11 cellular contexts compared by ENCODE assay signal in the genomic region with DNA sequence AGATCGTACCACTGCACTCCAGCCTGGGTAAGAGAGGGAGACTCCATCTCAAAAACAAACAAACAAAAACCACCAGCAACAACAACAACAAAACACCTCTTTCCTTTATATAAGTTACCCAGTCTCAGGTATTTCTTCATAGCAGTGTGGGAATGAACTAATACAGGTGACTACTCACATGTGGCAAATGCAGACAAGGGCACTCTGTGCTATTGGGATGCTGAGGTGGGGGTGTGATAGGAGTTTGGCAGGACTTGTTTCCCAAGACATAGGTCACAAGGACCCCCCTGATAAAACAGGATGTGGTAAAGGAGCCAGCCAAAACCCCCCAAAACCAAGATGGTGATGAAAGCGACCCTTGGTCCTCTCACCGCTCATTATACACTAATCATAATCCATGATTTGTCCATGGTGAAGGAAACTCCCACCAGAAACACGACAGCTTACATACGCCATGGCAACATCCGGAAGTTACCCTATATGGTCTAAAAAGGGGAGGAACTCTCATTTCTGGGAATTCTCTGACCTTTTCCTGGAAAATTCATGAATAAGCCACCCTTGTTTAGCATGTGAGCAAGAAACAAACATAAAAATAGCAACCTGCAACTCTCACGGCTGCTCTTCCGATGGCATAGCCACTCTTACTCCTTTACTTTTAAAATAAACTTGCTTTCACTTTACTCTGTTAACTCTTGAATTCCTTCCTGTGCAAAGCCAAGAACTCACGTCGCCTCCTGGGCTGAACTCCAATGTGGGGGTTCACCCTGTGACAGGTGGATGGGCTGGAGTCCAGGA. TPM values are rescaled to one million over a fixed set of nuclear protein-coding genes. Genes with fewer than 3 reads are reported as not detected.
A peak's percentile ranks its signal among the peaks of the same experiment; 100 is the strongest.
DNase-seq lines count a peak whose midpoint lies in the region; ATAC-seq, FAIRE-seq and TF ChIP-seq lines count a peak whose summit lies in the region.
"Had no signal": no experiment of that assay in that cellular context is flagged by ENCODE, and none has a peak within 500 bp of the region (broad histone marks: within the 10 kb centered on the region; RNA-seq: fewer than 3 reads in every experiment).

No MANE protein-coding gene starts in this region.

- FAIRE-seq in bronchial epithelial cell (lab: Jason Lieb, UNC) (no peak), HepG2 (lab: Jason Lieb, UNC) (no peak)
- FAIRE-seq: A204.1 had no signal

- no peak overlapping the region for H3K4me3 ChIP-seq in bronchial epithelial cell (ENCODE audit: low read depth, low read length)
- H3K4me3 ChIP-seq in HepG2 (replicated peaks in 1 of 3; ENCODE audit: insufficient read depth in 1 of 3, low read depth in 2 of 3, low read length in 3 of 3), result 0 out of 6 replicates have a peak overlapping the region, but pooled peaks of 1 of the 3 experiments have one; percentile 6
- peak overlapping the region; percentile 65 for H3K4me3 ChIP-seq in thoracic aorta

- POLR2A ChIA-PET in HepG2 (lab: Yijun Ruan, JAX), result no interaction called here

- in situ Hi-C loops in HepG2 (cut with HindIII; ENCODE audit: extremely low pct_ligation_motif_present, low pct_unique_long_range_greater_than_20kb), result no loop called here

- H3K9ac ChIP-seq in HepG2 (ENCODE audit: insufficient read depth, low read depth, low read length), result no peak overlapping the region

- ATAC-seq in HepG2, result no peak
- ATAC-seq in thoracic aorta (ENCODE audit: insufficient number of reproducible peaks, low FRiP score, low read depth), result peak; percentile 78
- no peak for ATAC-seq in GM18861 (IDR thresholded peaks at IDR 0.05; ENCODE audit: unreplicated experiment)
- ATAC-seq: HCT116 had no signal

- H3K4me2 ChIP-seq in HepG2 (ENCODE audit: low read depth, low read length), result peak overlapping the region; percentile 30; the same call in 1 of the 2 replicates

- peak; percentile 81 for DNase-seq in activated CD4-positive, alpha-beta T cell treated with anti-CD3 and anti-CD28 coated beads, Interleukin-2, amount 10 ng/mL, durations not matched to agents 24 days and 14 days
- no peak for DNase-seq in activated CD4-positive, alpha-beta T cell treated with anti-CD3 and anti-CD28 coated beads, Interleukin-2, amount 50 U/mL, for 1 hour
- DNase-seq in bronchial epithelial cell (ENCODE audit: low read depth), result peak; percentile 28
- no peak for DNase-seq in HepG2 (ENCODE audit: low spot score)
- DNase-seq in thoracic aorta (ENCODE audit: low spot score), result no peak
- no peak for DNase-seq in activated gamma-delta T cell (lab: John Stamatoyannopoulos, UW)
- DNase-seq in GM10266 (ENCODE audit: extremely low spot score), result no peak
- DNase-seq: NCI-H345 had no signal

- no peak for TF ChIP-seq POLR2A in HepG2 (IDR thresholded peaks at IDR 0.05; ENCODE audit: insufficient read depth in 1 of 2, low read depth in 2 of 2, low read length in 2 of 2)

- 28% methylated on average over 10 of the region's 10 CpGs for WGBS in HepG2 (ENCODE audit: low lambda C conversion rate)

- peaks cover 18% of the 10 kb centered on the region for H3K4me1 Mint-ChIP-seq in activated CD4-positive, alpha-beta T cell treated with anti-CD3 and anti-CD28 coated beads, Interleukin-2, amount 10 ng/mL, durations not matched to agents 24 days and 14 days

- H3K9me3 ChIP-seq in HepG2 (ENCODE audit: low read length) (no peaks in the 10 kb centered on the region; the same call in 1 of the 2 replicates), thoracic aorta (no peaks in the 10 kb centered on the region)

- H3K4me1 ChIP-seq in HepG2 (ENCODE audit: insufficient read depth, low read length), result peaks cover 29% of the 10 kb centered on the region
- peaks cover 24 to 44% of the 10 kb centered on the region in 2 donors for H3K4me1 ChIP-seq in thoracic aorta (ENCODE audit: control insufficient read depth in 1 of 2, low read depth in 2 of 2)

- no peak for TF ChIP-seq EP300 in HepG2 (IDR thresholded peaks at IDR 0.05; ENCODE audit: low read depth in 2 of 2, low read length in 2 of 2)
- TF ChIP-seq EP300 in HepG2 (CRISPR knock-in tag; IDR thresholded peaks at IDR 0.05; ENCODE audit: borderline replicate concordance), result no peak

- H3K36me3 Mint-ChIP-seq in activated CD4-positive, alpha-beta T cell treated with anti-CD3 and anti-CD28 coated beads, Interleukin-2, amount 10 ng/mL, durations not matched to agents 24 days and 14 days (ENCODE audit: low read depth), result no peaks in the 10 kb centered on the region

- no peaks in the 10 kb centered on the region for H4K20me1 ChIP-seq in HepG2 (ENCODE audit: insufficient read depth, low read length)

- intact Hi-C loops in activated CD4-positive, alpha-beta T cell treated with anti-CD3 and anti-CD28 coated beads, Interleukin-2, amount 10 ng/mL, durations not matched to agents 24 days and 14 days (cut with micrococcal nuclease), result loop anchor here (5.0 kb wide), 3 partner anchors 158 to 358 kb away; no protein-coding TSS in a partner anchor
- intact Hi-C loops in HepG2 (cut with micrococcal nuclease; ENCODE audit: unreplicated experiment), result loop anchor here (5.0 kb wide), 1 partner anchor 158 kb away; no protein-coding TSS in a partner anchor

- CTCF ChIA-PET in HepG2 (lab: Yijun Ruan, JAX; ENCODE audit: low intra/inter-chr PET ratio, low total read pairs), result no interaction called here

- peaks cover 9% of the 10 kb centered on the region for H3K27me3 Mint-ChIP-seq in activated CD4-positive, alpha-beta T cell treated with anti-CD3 and anti-CD28 coated beads, Interleukin-2, amount 10 ng/mL, durations not matched to agents 24 days and 14 days

- TF ChIP-seq RAD21 in HepG2 (CRISPR knock-in tag; IDR thresholded peaks at IDR 0.05), result no peak

- H2AFZ ChIP-seq in HepG2 (ENCODE audit: low read length), result no peak overlapping the region

- H3K36me3 ChIP-seq in bronchial epithelial cell (ENCODE audit: control insufficient read depth, insufficient read depth, low read length) (no peaks in the 10 kb centered on the region), HepG2 (replicated peaks in 1 of 2; ENCODE audit: control insufficient read depth in 1 of 2, insufficient read depth in 2 of 2, low read length in 2 of 2) (no peaks in the 10 kb centered on the region), thoracic aorta (no peaks in the 10 kb centered on the region)

- peak overlapping the region; percentile 83 for H3K27ac Mint-ChIP-seq in activated CD4-positive, alpha-beta T cell treated with anti-CD3 and anti-CD28 coated beads, Interleukin-2, amount 10 ng/mL, durations not matched to agents 24 days and 14 days

- H3K27me3 ChIP-seq in bronchial epithelial cell (ENCODE audit: control insufficient read depth, insufficient read depth, low read length), result no peaks in the 10 kb centered on the region
- H3K27me3 ChIP-seq in HepG2 (ENCODE audit: control insufficient read depth in 1 of 2, insufficient read depth in 2 of 2, low read length in 2 of 2), result peaks cover 0 to 6% of the 10 kb centered on the region in 2 experiments; a peak in 2 of 5 replicates
- H3K27me3 ChIP-seq in thoracic aorta (replicated peaks; ENCODE audit: insufficient read depth), result no peaks in the 10 kb centered on the region

- no TSS peak for BruUV-seq in HepG2 (replicated peaks; lab: Mats Ljungman, UMichigan)

- peak overlapping the region; percentile 85 for H3K4me3 Mint-ChIP-seq in activated CD4-positive, alpha-beta T cell treated with anti-CD3 and anti-CD28 coated beads, Interleukin-2, amount 10 ng/mL, durations not matched to agents 24 days and 14 days

- TF ChIP-seq CTCF in bronchial epithelial cell (IDR thresholded peaks at IDR 0.05; ENCODE audit: insufficient read depth, low read length, severe bottlenecking), result no peak
- no peak for TF ChIP-seq CTCF in HepG2 (CRISPR knock-in tag; IDR thresholded peaks at IDR 0.05)
- TF ChIP-seq CTCF in thoracic aorta (IDR thresholded peaks at IDR 0.05), result no peak
- TF ChIP-seq CTCF in GM10266 (IDR thresholded peaks at IDR 0.05; ENCODE audit: control insufficient read depth, insufficient read depth, low read depth, missing control alignments), result no peak

- no peak overlapping the region for H3K27ac ChIP-seq in HepG2 (ENCODE audit: extremely low read length, insufficient read depth, low read length)
- peak overlapping the region; percentile 91 to 95 for H3K27ac ChIP-seq in thoracic aorta

- no peaks in the 10 kb centered on the region for H3K9me3 Mint-ChIP-seq in activated CD4-positive, alpha-beta T cell treated with anti-CD3 and anti-CD28 coated beads, Interleukin-2, amount 10 ng/mL, durations not matched to agents 24 days and 14 days

- H3K79me2 ChIP-seq in HepG2 (ENCODE audit: insufficient read depth, low read length), result no peaks in the 10 kb centered on the region

RNA-seq across cellular contexts. Expression of a gene that starts 18.8 kb away (rescaled TPM):
- total RNA-seq in activated CD4-positive, alpha-beta T cell treated with anti-CD3 and anti-CD28 coated beads, Interleukin-2, amount 10 ng/mL, durations not matched to agents 24 days and 14 days, result 95.0 and 102 TPM in 2 replicates
- total RNA-seq in bronchial epithelial cell, result 3.4 and 5.8 TPM in 2 replicates
- 37.3 and 38.1 TPM in 2 replicates for total RNA-seq in HepG2 (2016; rRNA removed; fragmentation: Illumina TruSeq; extraction: Trizol)
- total RNA-seq in HepG2 (2016; cell fraction: cytosol; rRNA removed; fragmentation: Illumina TruSeq; extraction: Trizol; ENCODE audit: low read depth), result 3.3 and 3.7 TPM in 2 replicates
- total RNA-seq in HepG2 (2016; cell fraction: insoluble cytoplasmic fraction; rRNA removed; fragmentation: Illumina TruSeq; extraction: Trizol), result 27.3 and 37.0 TPM in 2 replicates
- total RNA-seq in HepG2 (2016; cell fraction: membrane; rRNA removed; fragmentation: Illumina TruSeq; extraction: Trizol), result 14.0 and 15.7 TPM in 2 replicates
- 36.6 and 40.2 TPM in 2 replicates for total RNA-seq in HepG2 (2016; cell fraction: nucleus; rRNA removed; fragmentation: Illumina TruSeq; extraction: Trizol)
- polyA plus RNA-seq in HepG2 (2011; rRNA removed), result 10.4 and 14.1 TPM in 2 replicates
- polyA plus RNA-seq in HepG2 (2011; cell fraction: cytosol; rRNA removed), result 5.0 and 8.4 TPM in 2 replicates
- polyA plus RNA-seq in HepG2 (2011; cell fraction: nucleus; rRNA removed), result 42.9 and 73.5 TPM in 2 replicates
- 8.6 and 15.4 TPM in 2 replicates for polyA plus RNA-seq in HepG2 (2012)
- 1.1 and 1.2 TPM in 2 replicates for polyA plus RNA-seq in HepG2 (2016; cell fraction: cytosol; fragmentation: Illumina TruSeq; extraction: Trizol; ENCODE audit: low read depth)
- polyA plus RNA-seq in HepG2 (2016; cell fraction: insoluble cytoplasmic fraction; fragmentation: Illumina TruSeq; extraction: Trizol; ENCODE audit: low read depth), result 17.0 and 26.2 TPM in 2 replicates
- 2.3 and 4.0 TPM in 2 replicates for polyA plus RNA-seq in HepG2 (2016; cell fraction: membrane; fragmentation: Illumina TruSeq; extraction: Trizol; ENCODE audit: low read depth)
- 69.9 and 91.3 TPM in 2 replicates for polyA plus RNA-seq in HepG2 (2016; cell fraction: nucleus; fragmentation: Illumina TruSeq; extraction: Trizol; ENCODE audit: insufficient read depth, low read depth)
- polyA minus RNA-seq in HepG2 (2011; rRNA and poly(A)+ RNA removed; ENCODE audit: low replicate concordance), result 25.1 and 110 TPM in 2 replicates
- polyA minus RNA-seq in HepG2 (2011; cell fraction: cytosol; rRNA and poly(A)+ RNA removed), result 18.4 and 29.2 TPM in 2 replicates
- 10.9 and 15.5 TPM in 2 replicates for polyA minus RNA-seq in HepG2 (2011; cell fraction: nucleus; rRNA and poly(A)+ RNA removed)
- 10 to 100 TPM in 1 of 2 donors, 1 to 10 TPM in 1; 8.8 to 13.0 TPM for total RNA-seq in thoracic aorta

Comparison
In these comparisons a context has a peak if more than half of its experiments do, and no peak if none do; other contexts are left out.
1. DNase-seq: peak in activated CD4-positive, alpha-beta T cell treated with anti-CD3 and anti-CD28 coated beads, Interleukin-2, amount 10 ng/mL, durations not matched to agents 24 days and 14 days (single experiment) and bronchial epithelial cell (single experiment); none in activated CD4-positive, alpha-beta T cell treated with anti-CD3 and anti-CD28 coated beads, Interleukin-2, amount 50 U/mL, for 1 hour (single experiment), HepG2 (single experiment), thoracic aorta (single experiment), activated gamma-delta T cell (single experiment) and GM10266 (single experiment).